ENCODE assay signal across 4 cellular contexts in the genomic region with DNA sequence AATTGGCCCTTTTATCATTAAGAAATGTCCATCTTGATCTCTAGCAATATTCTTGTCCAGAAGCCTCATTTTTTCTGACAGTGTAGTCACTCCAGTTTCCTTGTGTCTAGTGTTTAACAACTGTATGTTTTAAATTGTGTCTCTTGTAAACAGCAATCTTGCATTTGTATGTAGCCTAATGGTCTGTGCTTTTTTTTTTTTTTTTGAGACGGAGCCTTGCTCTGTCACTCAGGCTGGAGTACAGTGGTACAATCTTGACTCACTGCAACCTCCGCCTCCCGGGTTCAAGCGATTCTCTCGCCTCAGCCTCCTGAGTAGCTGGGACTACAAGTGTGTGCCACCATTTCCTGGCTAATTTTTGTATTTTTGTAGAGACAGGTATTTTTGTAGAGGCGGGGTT. TPM values are rescaled to one million over a fixed set of nuclear protein-coding genes. Genes with fewer than 3 reads are reported as not detected.
"Had no signal": no experiment of that assay in that cellular context is flagged by ENCODE, and none has a peak within 500 bp of the region (broad histone marks: within the 10 kb centered on the region; RNA-seq: fewer than 3 reads in every experiment).

No MANE protein-coding gene starts in this region.

RNA-seq across cellular contexts. Expression of gene ZYG11A, which starts 2.6 kb away (rescaled TPM):
- total RNA-seq: MCF 10A, OCI-LY7, Right ventricle myocardium inferior, SK-MEL-5 had no signal
